ENCODE assay signal across 8 cellular contexts in genomic region chr16:2867987-2868789, GRCh38. TPM values are rescaled to one million over a fixed set of nuclear protein-coding genes. Genes with fewer than 3 reads are reported as not detected.
DNase-seq lines count a peak whose midpoint lies in the region; ATAC-seq and TF ChIP-seq lines count a peak whose summit lies in the region.

No MANE protein-coding gene starts in this region.

- DNase-seq in ACHN (peak; percentile 95), NCI-H2196 (lab: John Stamatoyannopoulos, UW; ENCODE audit: unreplicated experiment) (peak; percentile 94), WTC11 (ENCODE audit: low spot score) (peak; percentile 97), cardiac fibroblast (ENCODE audit: low read depth in 2 of 2) (peak; percentile 95 to 97), inferior parietal cortex (ENCODE audit: extremely low spot score) (peak; percentile 92), smooth muscle cell of the brain vasculature (ENCODE audit: low read depth, low spot score) (peak; percentile 81)

- H3K27me3 Mint-ChIP-seq in WTC11 (ENCODE audit: low read depth), result peaks cover 80% of the 10 kb centered on the region

- H3K4me3 ChIP-seq in cardiac fibroblast (replicated peaks in 1 of 2; ENCODE audit: low read depth in 2 of 2, low read length in 2 of 2), result peak overlapping the region; percentile 61 to 68

- no peaks in the 10 kb centered on the region for H3K36me3 Mint-ChIP-seq in WTC11

- peak; percentile 88 for ATAC-seq in GM18867 (IDR thresholded peaks at IDR 0.05; ENCODE audit: unreplicated experiment)
- peak; percentile 91 for ATAC-seq in HG03135 (IDR thresholded peaks at IDR 0.05; ENCODE audit: unreplicated experiment)
- peak; percentile 94 for ATAC-seq in WTC11

- CTCF ChIA-PET in WTC11 (lab: Charles Lee), result interaction anchor here (0.7 to 4.7 kb wide), 35 partner anchors 8 to 304 kb away, joined by 3 to 99 read pairs (median 6); partner anchors contain the start of genes FLYWCH1, FLYWCH2, KCTD5 and PRSS21

- no peaks in the 10 kb centered on the region for H3K9me3 Mint-ChIP-seq in WTC11

- no peak overlapping the region for H3K27ac Mint-ChIP-seq in WTC11

- H3K4me1 Mint-ChIP-seq in WTC11, result 0 out of 2 replicates have a peak, but pooled peaks cover 3% of the 10 kb centered on the region

- in situ Hi-C loops in ACHN (cut with HindIII; ENCODE audit: low pct_ligation_motif_present, low pct_unique_long_range_greater_than_20kb, low sequenced_read_pairs), result no loop called here

- POLR2A ChIA-PET in WTC11 (lab: Charles Lee), result interaction anchor here (1.2 to 1.6 kb wide), 5 partner anchors 12 to 60 kb away, joined by 3 to 7 read pairs (median 4); partner anchors contain the start of gene FLYWCH2

- peak overlapping the region; percentile 73 for H3K4me3 Mint-ChIP-seq in WTC11

- peak; percentile 95 for TF ChIP-seq CTCF in WTC11 (IDR thresholded peaks at IDR 0.05)
- peak; percentile 95 for TF ChIP-seq CTCF in cardiac fibroblast (IDR thresholded peaks at IDR 0.05; ENCODE audit: low read depth, low read length)

TF ChIP-seq in WTC11, 78 proteins besides CTCF, POLR2A, EP300 and RAD21 (continues in another document):
- TF ChIP-seq NR3C1 (CRISPR knock-in tag; conservative IDR thresholded peaks at IDR 0.05; ENCODE audit: low read depth), result no peak
- no peak for TF ChIP-seq MYBL2 (CRISPR knock-in tag; IDR thresholded peaks at IDR 0.05)
- TF ChIP-seq IRF2 (CRISPR knock-in tag; IDR thresholded peaks at IDR 0.05; ENCODE audit: borderline replicate concordance, low read depth), result no peak
- no peak for TF ChIP-seq ARID4B (CRISPR knock-in tag; IDR thresholded peaks at IDR 0.05; ENCODE audit: borderline replicate concordance)
- TF ChIP-seq ELF4 (CRISPR knock-in tag; IDR thresholded peaks at IDR 0.05; ENCODE audit: low read depth), result no peak
- TF ChIP-seq MLX (CRISPR knock-in tag; IDR thresholded peaks at IDR 0.05), result no peak
- no peak for TF ChIP-seq AR (CRISPR knock-in tag; IDR thresholded peaks at IDR 0.05)
- TF ChIP-seq ZNF317 (CRISPR knock-in tag; IDR thresholded peaks at IDR 0.05; ENCODE audit: borderline replicate concordance, low read depth), result no peak
- no peak for TF ChIP-seq TCF7 (CRISPR knock-in tag; IDR thresholded peaks at IDR 0.05; ENCODE audit: low read depth)
- TF ChIP-seq ZNF138 (CRISPR knock-in tag; conservative IDR thresholded peaks at IDR 0.05), result no peak
- no peak for TF ChIP-seq CBFB (CRISPR knock-in tag; IDR thresholded peaks at IDR 0.05; ENCODE audit: low read depth)
- TF ChIP-seq E2F1 (CRISPR knock-in tag; IDR thresholded peaks at IDR 0.05), result no peak
- TF ChIP-seq ETV6 (CRISPR knock-in tag; IDR thresholded peaks at IDR 0.05), result no peak
- no peak for TF ChIP-seq NR1H2 (CRISPR knock-in tag; IDR thresholded peaks at IDR 0.05)
- no peak for TF ChIP-seq ZMAT4 (CRISPR knock-in tag; IDR thresholded peaks at IDR 0.05)
- TF ChIP-seq EMX1 (CRISPR knock-in tag; IDR thresholded peaks at IDR 0.05), result no peak
- no peak for TF ChIP-seq ZNF416 (CRISPR knock-in tag; IDR thresholded peaks at IDR 0.05)
- TF ChIP-seq JAZF1 (CRISPR knock-in tag; IDR thresholded peaks at IDR 0.05), result no peak
- no peak for TF ChIP-seq IRF1 (CRISPR knock-in tag; IDR thresholded peaks at IDR 0.05)

RNA-seq across cellular contexts. Expression of gene PRSS22, which starts 10.2 kb away (rescaled TPM):
- total RNA-seq in WTC11 (2021), result 2.3 to 3.9 TPM (median 3.0 TPM) in 3 replicates

RNA-seq across cellular contexts. Expression of gene FLYWCH2, which starts 14.8 kb away (rescaled TPM):
- total RNA-seq in WTC11 (2021), result 19.7 to 25.0 TPM (median 20.7 TPM) in 3 replicates

RNA-seq across cellular contexts. Expression of gene ZG16B, which starts 38.1 kb away (rescaled TPM):
- not detected in 3 replicates for total RNA-seq in WTC11 (2021)

RNA-seq across cellular contexts. Expression of gene FLYWCH1, which starts 43.5 kb away (rescaled TPM):
- total RNA-seq in WTC11 (2021), result 27.2 to 34.2 TPM (median 32.6 TPM) in 3 replicates

RNA-seq across cellular contexts. Expression of gene PRSS21, which starts 51.2 kb away (rescaled TPM):
- 1.2 to 1.5 TPM (median 1.4 TPM) in 3 replicates for total RNA-seq in WTC11 (2021)

Comparison
In these comparisons a context has a peak if more than half of its experiments do, and no peak if none do; other contexts are left out.
1. Peak in every context shown above with its lines: DNase-seq, ATAC-seq and H3K4me3 ChIP-seq.